Comparison of ENCODE assay signal across 9 cellular contexts in genomic region chr17:80663783-80664206, GRCh38.
DNase-seq lines count a peak whose midpoint lies in the region; ATAC-seq and TF ChIP-seq lines count a peak whose summit lies in the region.
"Had no signal": no experiment of that assay in that cellular context is flagged by ENCODE, and none has a peak within 500 bp of the region (broad histone marks: within the 10 kb centered on the region; RNA-seq: fewer than 3 reads in every experiment).

No MANE protein-coding gene starts in this region.

- H3K4me1 ChIP-seq in lower lobe of right lung (peaks cover 21% of the 10 kb centered on the region), upper lobe of left lung (peaks cover 3 to 20% (median 17%) of the 10 kb centered on the region in 4 donors), breast epithelium (no peaks in the 10 kb centered on the region)

- H3K27me3 ChIP-seq in lower lobe of right lung (ENCODE audit: low read depth) (no peaks in the 10 kb centered on the region), upper lobe of left lung (no peaks in the 10 kb centered on the region), breast epithelium (no peaks in the 10 kb centered on the region)

- H3K36me3 Mint-ChIP-seq in activated naive CD4-positive, alpha-beta T cell treated with anti-CD3 and anti-CD28 coated beads for 36 hours (ENCODE audit: low read depth): peaks cover 6% of the 10 kb centered on the region

- H3K4me3 Mint-ChIP-seq in activated naive CD4-positive, alpha-beta T cell treated with anti-CD3 and anti-CD28 coated beads for 36 hours: peak overlapping the region; percentile 51

- peak overlapping the region; percentile 53 for H3K27ac ChIP-seq in lower lobe of right lung
- H3K27ac ChIP-seq in upper lobe of left lung: peak overlapping the region in 2 of 4 donors; percentile 9 to 81
- no peak overlapping the region for H3K27ac ChIP-seq in breast epithelium

- no peaks in the 10 kb centered on the region for H3K27me3 Mint-ChIP-seq in activated naive CD4-positive, alpha-beta T cell treated with anti-CD3 and anti-CD28 coated beads for 36 hours (ENCODE audit: low read depth)

- H3K27ac Mint-ChIP-seq in activated naive CD4-positive, alpha-beta T cell treated with anti-CD3 and anti-CD28 coated beads for 36 hours: peak overlapping the region; percentile 86

- no peak for TF ChIP-seq EP300 in upper lobe of left lung (IDR thresholded peaks at IDR 0.05)

- intact Hi-C loops in activated naive CD4-positive, alpha-beta T cell treated with anti-CD3 and anti-CD28 coated beads for 36 hours (cut with micrococcal nuclease): loop anchor here (2.0 to 5.0 kb wide), 3 partner anchors 15 to 99 kb away; no protein-coding TSS in a partner anchor
- intact Hi-C loops in lower lobe of right lung (cut with DNase I) (no loop called here), breast epithelium (cut with DNase I; ENCODE audit: low total_unique reads) (no loop called here)

- H3K9me3 ChIP-seq in lower lobe of right lung (no peaks in the 10 kb centered on the region), upper lobe of left lung (no peaks in the 10 kb centered on the region), breast epithelium (no peaks in the 10 kb centered on the region)

- ATAC-seq in lower lobe of right lung (peak; percentile 87 to 91), upper lobe of left lung (ENCODE audit: low FRiP score in 2 of 2) (peak; percentile 74 to 79)

- CTCF ChIA-PET in activated naive CD4-positive, alpha-beta T cell treated with anti-CD3 and anti-CD28 coated beads for 36 hours (lab: Charles Lee): no interaction called here

- no peaks in the 10 kb centered on the region for H3K9me3 Mint-ChIP-seq in activated naive CD4-positive, alpha-beta T cell treated with anti-CD3 and anti-CD28 coated beads for 36 hours

- DNase-seq in activated T-cell treated with anti-CD3 and anti-CD28 coated beads for 1 hour (ENCODE audit: low read depth): peak; percentile 19
- no peak for DNase-seq in activated T-cell treated with anti-CD3 and anti-CD28 coated beads for 4 hours
- DNase-seq in activated naive CD4-positive, alpha-beta T cell treated with anti-CD3 and anti-CD28 coated beads for 36 hours: peak; percentile 67
- peak; percentile 58 for DNase-seq in lower lobe of right lung
- DNase-seq in upper lobe of left lung: peak in 1 of 2 donors; percentile 79
- DNase-seq in breast epithelium (ENCODE audit: low spot score in 2 of 2): no peak
- DNase-seq in retina: no peak
- no peak for DNase-seq in activated CD4-positive, CD25-positive, alpha-beta regulatory T cell treated with anti-CD3 and anti-CD28 coated beads, Interleukin-2, amount 50 U/mL, for 72 hours
- DNase-seq: anterior cingulate cortex had no signal

- no peak for TF ChIP-seq CTCF in lower lobe of right lung (IDR thresholded peaks at IDR 0.05)
- no peak for TF ChIP-seq CTCF in upper lobe of left lung (IDR thresholded peaks at IDR 0.05)
- TF ChIP-seq CTCF in breast epithelium (IDR thresholded peaks at IDR 0.05): no peak

- H3K36me3 ChIP-seq in lower lobe of right lung (no peaks in the 10 kb centered on the region), upper lobe of left lung (no peaks in the 10 kb centered on the region), breast epithelium (no peaks in the 10 kb centered on the region)

- H3K4me1 Mint-ChIP-seq in activated naive CD4-positive, alpha-beta T cell treated with anti-CD3 and anti-CD28 coated beads for 36 hours (ENCODE audit: low read depth): peaks cover 73% of the 10 kb centered on the region

- no peak for TF ChIP-seq POLR2A in upper lobe of left lung (IDR thresholded peaks at IDR 0.05)
- no peak for TF ChIP-seq POLR2A in breast epithelium (IDR thresholded peaks at IDR 0.05)

- 70 to 72% methylated on average over 10 to 11 of the region's 11 CpGs for WGBS in upper lobe of left lung, 2 donors

- H3K4me3 ChIP-seq in lower lobe of right lung (no peak overlapping the region), upper lobe of left lung (peak overlapping the region in 1 of 4 donors; percentile 10), breast epithelium (no peak overlapping the region)

Comparison
In these comparisons a context has a peak if more than half of its experiments do, and no peak if none do; other contexts are left out.
1. DNase-seq: peak in activated T-cell treated with anti-CD3 and anti-CD28 coated beads for 1 hour (single experiment), activated naive CD4-positive, alpha-beta T cell treated with anti-CD3 and anti-CD28 coated beads for 36 hours (single experiment) and lower lobe of right lung (single experiment); none in activated T-cell treated with anti-CD3 and anti-CD28 coated beads for 4 hours (single experiment), breast epithelium (0 of 2), retina (single experiment) and activated CD4-positive, CD25-positive, alpha-beta regulatory T cell treated with anti-CD3 and anti-CD28 coated beads, Interleukin-2, amount 50 U/mL, for 72 hours (single experiment).